Comparison of ENCODE assay signal across 30 cellular contexts in genomic region chr2:21819475-21819874, GRCh38.
A peak's percentile ranks its signal among the peaks of the same experiment; 100 is the strongest.
DNase-seq lines count a peak whose midpoint lies in the region; FAIRE-seq and TF ChIP-seq lines count a peak whose summit lies in the region.
"Had no signal": no experiment of that assay in that cellular context is flagged by ENCODE, and none has a peak within 500 bp of the region (broad histone marks: within the 10 kb centered on the region; RNA-seq: fewer than 3 reads in every experiment).

No MANE protein-coding gene starts in this region.

- no peak for TF ChIP-seq CTCF in choroid plexus epithelial cell (conservative IDR thresholded peaks at IDR 0.05; ENCODE audit: low read depth, low read length)
- TF ChIP-seq CTCF in dorsolateral prefrontal cortex (IDR thresholded peaks at IDR 0.05 in 54 of 56, conservative IDR thresholded peaks at IDR 0.05 in 2 of 56; ENCODE audit: low read depth in 1 of 56, partially characterized antibody in 56 of 56) = no peak

- peak; percentile 20 for DNase-seq in AG08396 (ENCODE audit: low spot score)
- DNase-seq in HT1080 (ENCODE audit: low read depth) = peak; percentile 51
- DNase-seq in choroid plexus epithelial cell (ENCODE audit: low read depth) = peak; percentile 91
- peak; percentile 52 for DNase-seq in myocyte (ENCODE audit: low read depth)
- DNase-seq in HTR-8/SVneo (ENCODE audit: insufficient read length, low spot score) = no peak
- no peak for DNase-seq in UCSD-AML1 (lab: John Stamatoyannopoulos, UW; ENCODE audit: unreplicated experiment)
- no peak for DNase-seq in G401 (ENCODE audit: low spot score)
- DNase-seq in dorsolateral prefrontal cortex = no peak
- DNase-seq: activated CD4-positive, alpha-beta T cell treated with anti-CD3 and anti-CD28 coated beads, Interleukin-2, amount 10 ng/mL, durations not matched to agents 24 days and 14 days; activated naive CD4-positive, alpha-beta T cell; activated T-cell treated with anti-CD3 and anti-CD28 coated beads, Interleukin-2, amount 50 U/mL, for 4 hours; effector CD4-positive, alpha-beta T cell; gastrocnemius medialis; H9; hippocampal formation; immature natural killer cell; NCI-H1092; NCI-H2171; NCI-H510A treated with DMSO at 0.1 percent for 48 hours; SIG-M5; sigmoid colon; stimulated activated naive CD4-positive, alpha-beta T cell treated with Interleukin-2 at 50 U/mL for 16 hours; T1000 had no signal

- intact Hi-C loops in dorsolateral prefrontal cortex (cut with DNase I) = no loop called here

- FAIRE-seq in HTR-8/SVneo (lab: Jason Lieb, UNC) = no peak
- FAIRE-seq: A549, G401.6, GM19239 had no signal

- H3K4me3 ChIP-seq in choroid plexus epithelial cell (ENCODE audit: low read depth, low read length) = no peak overlapping the region
- H3K4me3 ChIP-seq in dorsolateral prefrontal cortex = no peak overlapping the region
- H3K4me3 ChIP-seq: A549, gastrocnemius medialis, sigmoid colon, thoracic aorta, vagina had no signal

- in situ Hi-C loops in G401 (cut with HindIII; ENCODE audit: low sequenced_read_pairs) = no loop called here

- no peaks in the 10 kb centered on the region for H3K27me3 ChIP-seq in dorsolateral prefrontal cortex
- H3K27me3 ChIP-seq: gastrocnemius medialis, neutrophil, sigmoid colon, vagina had no signal

- no peak overlapping the region for H3K27ac ChIP-seq in dorsolateral prefrontal cortex
- H3K27ac ChIP-seq: A549, gastrocnemius medialis, KMS-11, neutrophil, sigmoid colon, thoracic aorta, vagina had no signal

Comparison
In these comparisons a context has a peak if more than half of its experiments do, and no peak if none do; other contexts are left out.
1. DNase-seq: peak in AG08396 (single experiment), HT1080 (single experiment), choroid plexus epithelial cell (single experiment) and myocyte (single experiment); none in HTR-8/SVneo (single experiment), UCSD-AML1 (single experiment), G401 (single experiment) and dorsolateral prefrontal cortex (0 of 10).